In genomic region chr19:14434157-14434501, GRCh38 we compare ENCODE assay signal across 6 cellular contexts. TPM values are rescaled to one million over a fixed set of nuclear protein-coding genes. Genes with fewer than 3 reads are reported as not detected.
DNase-seq lines count a peak whose midpoint lies in the region; ATAC-seq and TF ChIP-seq lines count a peak whose summit lies in the region.

No MANE protein-coding gene starts in this region.

- no peaks in the 10 kb centered on the region for H4K20me1 ChIP-seq in PC-3 (ENCODE audit: low read length)

- no peaks in the 10 kb centered on the region for H3F3A ChIP-seq in PC-3 (ENCODE audit: low read length, unreplicated experiment)

- POLR2A ChIA-PET in PC-3 (lab: Charles Lee; ENCODE audit: unreplicated experiment), result no interaction called here

- in situ Hi-C loops in Caki2 (cut with HindIII; ENCODE audit: low pct_unique_long_range_greater_than_20kb, low sequenced_read_pairs), result no loop called here

- ATAC-seq in PC-3 (peak; percentile 19), upper lobe of right lung (peak; percentile 19), GM19324 (IDR thresholded peaks at IDR 0.05; ENCODE audit: low FRiP score, unreplicated experiment) (no peak), GM21825 (IDR thresholded peaks at IDR 0.05; ENCODE audit: unreplicated experiment) (no peak)

- H3K9ac ChIP-seq in PC-3 (ENCODE audit: low read length), result peak overlapping the region; percentile 77

- DNase-seq in Caki2 (ENCODE audit: low read depth), result peak; percentile 71
- DNase-seq in PC-3, result peak; percentile 29
- DNase-seq in left ventricle myocardium inferior, result no peak
- no peak for DNase-seq in upper lobe of right lung

- no peaks in the 10 kb centered on the region for H3K9me2 ChIP-seq in PC-3 (replicated peaks; ENCODE audit: low read length)

- BruUV-seq in PC-3 (replicated peaks; lab: Mats Ljungman, UMichigan), result TSS peak; percentile 33

- intact Hi-C loops in PC-3 (cut with micrococcal nuclease) (loop anchor here (2.0 kb wide), 1 partner anchor 15 kb away; the partner anchor contains the start of gene DDX39A), left ventricle myocardium inferior (cut with micrococcal nuclease) (no loop called here), upper lobe of right lung (cut with DNase I) (no loop called here)

- CTCF ChIA-PET in PC-3 (lab: Charles Lee), result interaction anchor here (0.7 kb wide), 1 partner anchor 33 kb away, joined by 4 read pairs; no protein-coding TSS in a partner anchor

- H3K4me1 ChIP-seq in PC-3 (ENCODE audit: insufficient read depth, low read length), result peaks cover 24% of the 10 kb centered on the region
- peaks cover 71% of the 10 kb centered on the region for H3K4me1 ChIP-seq in left ventricle myocardium inferior
- H3K4me1 ChIP-seq in upper lobe of right lung, result peaks cover 40% of the 10 kb centered on the region

- peak overlapping the region; percentile 90 for H2AFZ ChIP-seq in PC-3 (ENCODE audit: low read length)

- peak overlapping the region; percentile 60 for H3K27ac ChIP-seq in PC-3 (ENCODE audit: low read length)
- peak overlapping the region; percentile 97 for H3K27ac ChIP-seq in left ventricle myocardium inferior (replicated peaks)
- peak overlapping the region; percentile 86 for H3K27ac ChIP-seq in upper lobe of right lung

- TF ChIP-seq CTCF in PC-3 (conservative IDR thresholded peaks at IDR 0.05; ENCODE audit: low read depth, low read length) (0 out of 2 replicates have a peak, but pooled peaks have one; percentile 15), left ventricle myocardium inferior (IDR thresholded peaks at IDR 0.05; ENCODE audit: borderline replicate concordance) (no peak), upper lobe of right lung (IDR thresholded peaks at IDR 0.05) (no peak)

- peak overlapping the region; percentile 84 for H3K4me3 ChIP-seq in PC-3 (ENCODE audit: low read length)
- peak overlapping the region; percentile 93 for H3K4me3 ChIP-seq in left ventricle myocardium inferior
- peak overlapping the region; percentile 89 for H3K4me3 ChIP-seq in upper lobe of right lung

- H3K27me3 ChIP-seq in PC-3 (ENCODE audit: low read length) (no peaks in the 10 kb centered on the region), left ventricle myocardium inferior (ENCODE audit: low read depth) (no peaks in the 10 kb centered on the region), upper lobe of right lung (no peaks in the 10 kb centered on the region)

- H3K9me3 ChIP-seq in PC-3 (ENCODE audit: low read length) (no peaks in the 10 kb centered on the region), left ventricle myocardium inferior (replicated peaks) (no peaks in the 10 kb centered on the region), upper lobe of right lung (no peaks in the 10 kb centered on the region)

- H3K36me3 ChIP-seq in PC-3 (ENCODE audit: low read depth, low read length) (peaks cover 3% of the 10 kb centered on the region; the same call in 1 of the 2 replicates), left ventricle myocardium inferior (no peaks in the 10 kb centered on the region), upper lobe of right lung (no peaks in the 10 kb centered on the region)

- peak overlapping the region; percentile 92 for H3K4me2 ChIP-seq in PC-3 (ENCODE audit: low read length)

- H3K79me2 ChIP-seq in PC-3 (ENCODE audit: low read length), result peaks cover 57% of the 10 kb centered on the region

RNA-seq across cellular contexts. Expression of gene PKN1, which starts 1.0 kb away (rescaled TPM):
- 198 and 223 TPM in 2 replicates for total RNA-seq in Caki2 (2014; rRNA removed; shearing (Covaris generic); ENCODE audit: low replicate concordance)
- total RNA-seq in PC-3 (2014; rRNA removed) (186 and 238 TPM in 2 replicates), left ventricle myocardium inferior (129 TPM), upper lobe of right lung (159 TPM)

RNA-seq across cellular contexts. Expression of gene DDX39A, which starts 15.0 kb away (rescaled TPM):
- 165 and 194 TPM in 2 replicates for total RNA-seq in Caki2 (2014; rRNA removed; shearing (Covaris generic); ENCODE audit: low replicate concordance)
- total RNA-seq in PC-3 (2014; rRNA removed) (308 and 311 TPM in 2 replicates), left ventricle myocardium inferior (33.4 TPM), upper lobe of right lung (63.0 TPM)

RNA-seq across cellular contexts. Expression of gene PTGER1, which starts 41.0 kb away (rescaled TPM):
- 0.24 TPM in 1 of 2 replicates, not detected in the other for total RNA-seq in Caki2 (2014; rRNA removed; shearing (Covaris generic); ENCODE audit: low replicate concordance)
- 2.2 and 2.4 TPM in 2 replicates for total RNA-seq in PC-3 (2014; rRNA removed)
- total RNA-seq in left ventricle myocardium inferior, result not detected
- 2.5 TPM for total RNA-seq in upper lobe of right lung

RNA-seq across cellular contexts. Expression of gene ADGRE5, which starts 52.9 kb away (rescaled TPM):
- 80.1 and 111 TPM in 2 replicates for total RNA-seq in Caki2 (2014; rRNA removed; shearing (Covaris generic); ENCODE audit: low replicate concordance)
- total RNA-seq in PC-3 (2014; rRNA removed), result 105 and 120 TPM in 2 replicates
- 32.7 TPM for total RNA-seq in left ventricle myocardium inferior
- 165 TPM for total RNA-seq in upper lobe of right lung

Comparison
In these comparisons a context has a peak if more than half of its experiments do, and no peak if none do; other contexts are left out.
1. DNase-seq: peak in Caki2 (single experiment) and PC-3 (single experiment); none in left ventricle myocardium inferior (single experiment) and upper lobe of right lung (single experiment).
2. ATAC-seq: peak in PC-3 (single experiment) and upper lobe of right lung (single experiment); none in GM19324 (single experiment) and GM21825 (single experiment).
3. Peak in every context shown above with its lines, with median percentiles within 50 percentile points of each other: H3K27ac ChIP-seq and H3K4me3 ChIP-seq.